8 cellular contexts compared by ENCODE assay signal in genomic region chr20:56630086-56630493, GRCh38. TPM values are rescaled to one million over a fixed set of nuclear protein-coding genes. Genes with fewer than 3 reads are reported as not detected.
A peak's percentile ranks its signal among the peaks of the same experiment; 100 is the strongest.
DNase-seq lines count a peak whose midpoint lies in the region; ATAC-seq, FAIRE-seq and TF ChIP-seq lines count a peak whose summit lies in the region.

No MANE protein-coding gene starts in this region.

- H3K4me1 ChIP-seq in OCI-LY7 (ENCODE audit: insufficient read depth, low read length, poor library complexity, severe bottlenecking): no peaks in the 10 kb centered on the region
- H3K4me1 ChIP-seq in endothelial cell of umbilical vein (ENCODE audit: control insufficient read depth, extremely low read depth, insufficient read depth, low read length): no peaks in the 10 kb centered on the region
- H3K4me1 ChIP-seq in muscle layer of colon (ENCODE audit: insufficient read depth, low read length): peaks cover 20% of the 10 kb centered on the region

- H3K27ac Mint-ChIP-seq in activated CD4-positive, alpha-beta memory T cell treated with anti-CD3 and anti-CD28 coated beads for 36 hours: no peak overlapping the region
- no peak overlapping the region for H3K27ac Mint-ChIP-seq in activated CD4-positive, alpha-beta memory T cell treated with anti-CD3 and anti-CD28 coated beads, Interleukin-2, amount 10 ng/mL, durations not matched to agents 7 days and 5 days
- H3K27ac Mint-ChIP-seq in CD4-positive, alpha-beta T cell: no peak overlapping the region

- CTCF ChIA-PET in activated CD4-positive, alpha-beta memory T cell treated with anti-CD3 and anti-CD28 coated beads for 36 hours (lab: Charles Lee): no interaction called here
- CTCF ChIA-PET in activated CD4-positive, alpha-beta memory T cell treated with anti-CD3 and anti-CD28 coated beads, Interleukin-2, amount 10 ng/mL, durations not matched to agents 7 days and 5 days (lab: Charles Lee): no interaction called here
- CTCF ChIA-PET in OCI-LY7 (lab: Charles Lee; ENCODE audit: unreplicated experiment) (no interaction called here), endothelial cell of umbilical vein (lab: Charles Lee) (interaction anchor here (1.2 kb wide), 1 partner anchor 344 kb away, joined by 3 read pairs; no protein-coding TSS in a partner anchor)
- CTCF ChIA-PET in CD4-positive, alpha-beta T cell (lab: Charles Lee): no interaction called here

- no TSS peak for BruUV-seq in OCI-LY7 (replicated peaks; lab: Mats Ljungman, UMichigan)
- BruUV-seq in endothelial cell of umbilical vein (replicated peaks; lab: Mats Ljungman, UMichigan): no TSS peak

- intact Hi-C loops in activated CD4-positive, alpha-beta memory T cell treated with anti-CD3 and anti-CD28 coated beads for 36 hours (cut with micrococcal nuclease): loop anchor here (10.0 kb wide), 1 partner anchor 295 kb away; no protein-coding TSS in a partner anchor
- intact Hi-C loops in OCI-LY7 (cut with micrococcal nuclease; ENCODE audit: unreplicated experiment) (loop anchor here (10.0 kb wide), 1 partner anchor 345 kb away; no protein-coding TSS in a partner anchor), endothelial cell of umbilical vein (cut with micrococcal nuclease) (no loop called here)
- intact Hi-C loops in CD4-positive, alpha-beta T cell (cut with DNase I, micrococcal nuclease): no loop called here

- H3K4me3 ChIP-seq in OCI-LY7 (ENCODE audit: low read depth, low read length, poor library complexity, severe bottlenecking): no peak overlapping the region
- H3K4me3 ChIP-seq in endothelial cell of umbilical vein (replicated peaks in 1 of 3; ENCODE audit: insufficient read depth in 1 of 3, low read depth in 1 of 3, low read length in 3 of 3): no peak overlapping the region
- H3K4me3 ChIP-seq in muscle layer of colon (ENCODE audit: low read depth in 1 of 2, low read length in 2 of 2): peak overlapping the region; percentile 76 to 80

- H3K79me2 ChIP-seq in OCI-LY7 (ENCODE audit: insufficient read depth, low read depth, low read length) (no peaks in the 10 kb centered on the region), endothelial cell of umbilical vein (ENCODE audit: control insufficient read depth, insufficient read depth, low read length) (no peaks in the 10 kb centered on the region)

- H3K9me1 ChIP-seq in endothelial cell of umbilical vein (replicated peaks; ENCODE audit: control insufficient read depth, extremely low read depth, insufficient read depth, low read length): no peaks in the 10 kb centered on the region

- H3K27ac ChIP-seq in OCI-LY7 (ENCODE audit: low read depth, low read length, poor library complexity, severe bottlenecking): no peak overlapping the region
- no peak overlapping the region for H3K27ac ChIP-seq in endothelial cell of umbilical vein (ENCODE audit: insufficient read depth, low read depth, low read length)
- H3K27ac ChIP-seq in muscle layer of colon (ENCODE audit: low read depth, low read length): peak overlapping the region; percentile 81
- H3K27ac ChIP-seq in CD4-positive, alpha-beta T cell (ENCODE audit: low read depth, low read length): no peak overlapping the region

- H4K20me1 ChIP-seq in OCI-LY7 (ENCODE audit: insufficient read depth, low read length) (no peaks in the 10 kb centered on the region), endothelial cell of umbilical vein (replicated peaks; ENCODE audit: control insufficient read depth, extremely low read depth, insufficient read depth, low read length) (no peaks in the 10 kb centered on the region)

- FAIRE-seq in endothelial cell of umbilical vein (lab: Jason Lieb, UNC): no peak

- H3K4me1 Mint-ChIP-seq in activated CD4-positive, alpha-beta memory T cell treated with anti-CD3 and anti-CD28 coated beads for 36 hours (ENCODE audit: low read depth): peaks cover 16% of the 10 kb centered on the region
- peaks cover 17% of the 10 kb centered on the region for H3K4me1 Mint-ChIP-seq in activated CD4-positive, alpha-beta memory T cell treated with anti-CD3 and anti-CD28 coated beads, Interleukin-2, amount 10 ng/mL, durations not matched to agents 7 days and 5 days
- peaks cover 11% of the 10 kb centered on the region for H3K4me1 Mint-ChIP-seq in CD4-positive, alpha-beta T cell (ENCODE audit: low read depth)

- H3K27me3 Mint-ChIP-seq in activated CD4-positive, alpha-beta memory T cell treated with anti-CD3 and anti-CD28 coated beads for 36 hours: peaks cover 62% of the 10 kb centered on the region
- H3K27me3 Mint-ChIP-seq in activated CD4-positive, alpha-beta memory T cell treated with anti-CD3 and anti-CD28 coated beads, Interleukin-2, amount 10 ng/mL, durations not matched to agents 7 days and 5 days: peaks cover 80% of the 10 kb centered on the region
- H3K27me3 Mint-ChIP-seq in CD4-positive, alpha-beta T cell: peaks cover 59% of the 10 kb centered on the region

- dilution Hi-C loops in endothelial cell of umbilical vein (cut with MboI; ENCODE audit: extremely low pct_ligation_motif_present, low sequenced_read_pairs): no loop called here

- H3K9ac ChIP-seq in endothelial cell of umbilical vein (replicated peaks; ENCODE audit: extremely low read depth, insufficient read depth, low read length) (no peak overlapping the region), muscle layer of colon (ENCODE audit: low read length) (peak overlapping the region; percentile 97)

- DNase-seq in activated CD4-positive, alpha-beta memory T cell treated with anti-CD3 and anti-CD28 coated beads for 36 hours: peak; percentile 18
- no peak for DNase-seq in activated CD4-positive, alpha-beta memory T cell treated with anti-CD3 and anti-CD28 coated beads, Interleukin-2, amount 10 ng/mL, durations not matched to agents 7 days and 5 days
- no peak for DNase-seq in OCI-LY7 (ENCODE audit: low spot score)
- no peak for DNase-seq in endothelial cell of umbilical vein (ENCODE audit: low read depth, low spot score)
- no peak for DNase-seq in NCI-H1694 (lab: John Stamatoyannopoulos, UW)
- DNase-seq in CD4-positive, alpha-beta T cell: no peak

- peaks cover 63 to 73% of the 10 kb centered on the region in 2 experiments for H3K27me3 ChIP-seq in endothelial cell of umbilical vein (ENCODE audit: control insufficient read depth in 2 of 2, insufficient read depth in 2 of 2, low read length in 2 of 2)
- peaks cover 24 to 65% of the 10 kb centered on the region in 2 donors for H3K27me3 ChIP-seq in muscle layer of colon (ENCODE audit: control insufficient read depth in 1 of 2, insufficient read depth in 2 of 2, low read length in 2 of 2)
- H3K27me3 ChIP-seq in CD4-positive, alpha-beta T cell (ENCODE audit: control insufficient read depth, insufficient read depth, low read length): peaks cover 73% of the 10 kb centered on the region

- H3K9me3 ChIP-seq in OCI-LY7 (ENCODE audit: low read length) (no peaks in the 10 kb centered on the region), endothelial cell of umbilical vein (replicated peaks; ENCODE audit: control insufficient read depth, insufficient read depth, low read length) (no peaks in the 10 kb centered on the region), muscle layer of colon (ENCODE audit: low read length) (no peaks in the 10 kb centered on the region)
- no peaks in the 10 kb centered on the region for H3K9me3 ChIP-seq in CD4-positive, alpha-beta T cell (ENCODE audit: control insufficient read depth, low read length)

- TF ChIP-seq POLR2A in endothelial cell of umbilical vein (IDR thresholded peaks at IDR 0.05; ENCODE audit: low read depth, low read length): no peak

- ATAC-seq in CD4-positive, alpha-beta T cell (ENCODE audit: poor library complexity): no peak
- no peak for ATAC-seq in GM21576 (IDR thresholded peaks at IDR 0.05; ENCODE audit: unreplicated experiment)

- H3K36me3 Mint-ChIP-seq in activated CD4-positive, alpha-beta memory T cell treated with anti-CD3 and anti-CD28 coated beads for 36 hours: no peaks in the 10 kb centered on the region
- peaks cover 4% of the 10 kb centered on the region for H3K36me3 Mint-ChIP-seq in activated CD4-positive, alpha-beta memory T cell treated with anti-CD3 and anti-CD28 coated beads, Interleukin-2, amount 10 ng/mL, durations not matched to agents 7 days and 5 days (ENCODE audit: low read depth)
- no peaks in the 10 kb centered on the region for H3K36me3 Mint-ChIP-seq in CD4-positive, alpha-beta T cell (ENCODE audit: low read depth)

- POLR2A ChIA-PET in activated CD4-positive, alpha-beta memory T cell treated with anti-CD3 and anti-CD28 coated beads for 36 hours (lab: Charles Lee): no interaction called here
- POLR2A ChIA-PET in activated CD4-positive, alpha-beta memory T cell treated with anti-CD3 and anti-CD28 coated beads, Interleukin-2, amount 10 ng/mL, durations not matched to agents 7 days and 5 days (lab: Charles Lee): no interaction called here
- POLR2A ChIA-PET in OCI-LY7 (lab: Charles Lee): no interaction called here
- POLR2A ChIA-PET in endothelial cell of umbilical vein (lab: Charles Lee): no interaction called here
- POLR2A ChIA-PET in CD4-positive, alpha-beta T cell (lab: Charles Lee): no interaction called here

- H3K4me2 ChIP-seq in OCI-LY7 (ENCODE audit: low read length): no peak overlapping the region
- H3K4me2 ChIP-seq in endothelial cell of umbilical vein (ENCODE audit: insufficient read depth, low read length): no peak overlapping the region

- H3K9me2 ChIP-seq in OCI-LY7 (ENCODE audit: insufficient read depth, low read length): no peaks in the 10 kb centered on the region

- H3K36me3 ChIP-seq in OCI-LY7 (ENCODE audit: insufficient read depth, low read length) (no peaks in the 10 kb centered on the region), endothelial cell of umbilical vein (ENCODE audit: control insufficient read depth in 2 of 2, extremely low read depth in 1 of 2, insufficient read depth in 2 of 2, low read length in 2 of 2) (no peaks in the 10 kb centered on the region), muscle layer of colon (ENCODE audit: insufficient read depth, low read length) (peaks cover 4% of the 10 kb centered on the region)

- TF ChIP-seq CTCF in OCI-LY7 (conservative IDR thresholded peaks at IDR 0.05; ENCODE audit: low read length): peak; percentile 59
- TF ChIP-seq CTCF in endothelial cell of umbilical vein (IDR thresholded peaks at IDR 0.05; ENCODE audit: extremely low read depth in 1 of 2, insufficient read depth in 1 of 2, low read depth in 1 of 2, low read length in 2 of 2): peak; percentile 19 to 50
- no peak for TF ChIP-seq CTCF in CD4-positive, alpha-beta T cell (IDR thresholded peaks at IDR 0.05)

- H3K9me3 Mint-ChIP-seq in activated CD4-positive, alpha-beta memory T cell treated with anti-CD3 and anti-CD28 coated beads for 36 hours: no peaks in the 10 kb centered on the region
- H3K9me3 Mint-ChIP-seq in activated CD4-positive, alpha-beta memory T cell treated with anti-CD3 and anti-CD28 coated beads, Interleukin-2, amount 10 ng/mL, durations not matched to agents 7 days and 5 days: no peaks in the 10 kb centered on the region
- H3K9me3 Mint-ChIP-seq in CD4-positive, alpha-beta T cell: no peaks in the 10 kb centered on the region

- H2AFZ ChIP-seq in OCI-LY7 (ENCODE audit: low read length): no peak overlapping the region
- H2AFZ ChIP-seq in endothelial cell of umbilical vein (ENCODE audit: low read depth, low read length): no peak overlapping the region

- no peak overlapping the region for H3K4me3 Mint-ChIP-seq in activated CD4-positive, alpha-beta memory T cell treated with anti-CD3 and anti-CD28 coated beads for 36 hours
- no peak overlapping the region for H3K4me3 Mint-ChIP-seq in activated CD4-positive, alpha-beta memory T cell treated with anti-CD3 and anti-CD28 coated beads, Interleukin-2, amount 10 ng/mL, durations not matched to agents 7 days and 5 days
- no peak overlapping the region for H3K4me3 Mint-ChIP-seq in CD4-positive, alpha-beta T cell

RNA-seq across cellular contexts. Expression of gene TFAP2C, which starts 1.0 kb away (rescaled TPM):
- total RNA-seq in activated CD4-positive, alpha-beta memory T cell treated with anti-CD3 and anti-CD28 coated beads for 36 hours: not detected
- not detected for total RNA-seq in activated CD4-positive, alpha-beta memory T cell treated with anti-CD3 and anti-CD28 coated beads, Interleukin-2, amount 10 ng/mL, durations not matched to agents 7 days and 5 days
- not detected in 2 replicates for total RNA-seq in OCI-LY7 (2014; rRNA removed; shearing (Covaris generic))
- total RNA-seq in OCI-LY7 (2022) (not detected in 2 replicates), endothelial cell of umbilical vein (not detected in 2 replicates)
- 0.06 TPM in 1 of 2 replicates, not detected in the other for polyA plus RNA-seq in endothelial cell of umbilical vein
- not detected in 2 replicates for polyA plus RNA-seq in endothelial cell of umbilical vein (2011; cell fraction: cytosol; rRNA removed)
- not detected in 2 replicates for polyA plus RNA-seq in endothelial cell of umbilical vein (2011; cell fraction: nucleus; rRNA removed)
- not detected in 2 replicates for polyA plus RNA-seq in endothelial cell of umbilical vein (2012)
- not detected in 2 replicates for polyA minus RNA-seq in endothelial cell of umbilical vein
- 17.9 TPM for polyA minus RNA-seq in endothelial cell of umbilical vein (2011; cell fraction: cytosol; rRNA and poly(A)+ RNA removed)
- polyA minus RNA-seq in endothelial cell of umbilical vein (2011; cell fraction: nucleus; rRNA and poly(A)+ RNA removed): not detected in 2 replicates
- total RNA-seq in CD4-positive, alpha-beta T cell: not detected

Comparison
In these comparisons a context has a peak if more than half of its experiments do, and no peak if none do; other contexts are left out.
1. H3K4me3 ChIP-seq: peak in muscle layer of colon (2 of 2); none in OCI-LY7 (single experiment) and endothelial cell of umbilical vein (0 of 3).
2. intact Hi-C loops: an anchor here in activated CD4-positive, alpha-beta memory T cell treated with anti-CD3 and anti-CD28 coated beads for 36 hours (10.0 kb wide) and OCI-LY7 (10.0 kb wide); none called in endothelial cell of umbilical vein and CD4-positive, alpha-beta T cell.